ENCODE assay signal across 7 cellular contexts in genomic region chr5:1008451-1009358, GRCh38. TPM values are rescaled to one million over a fixed set of nuclear protein-coding genes. Genes with fewer than 3 reads are reported as not detected.
A peak's percentile ranks its signal among the peaks of the same experiment; 100 is the strongest.
DNase-seq lines count a peak whose midpoint lies in the region; ATAC-seq, FAIRE-seq and TF ChIP-seq lines count a peak whose summit lies in the region.

Gene NKD2, plus strand, starts transcription at chr5:1008802. Its CDS starts 256 bp downstream, at chr5:1009058.

- POLR2A ChIA-PET in activated B cell treated with CpG ODN at 0.5 μM for 24 hours (lab: Charles Lee): no interaction called here
- POLR2A ChIA-PET in naive thymus-derived CD4-positive, alpha-beta T cell (lab: Charles Lee): interaction anchor here (0.6 kb wide), 1 partner anchor 276 kb away, joined by 3 read pairs; no protein-coding TSS in a partner anchor

- H3K4me1 Mint-ChIP-seq in activated B cell treated with CpG ODN at 0.5 μM for 24 hours (peaks cover 14% of the 10 kb centered on the region), endothelial cell (ENCODE audit: unreplicated experiment) (peaks cover 8% of the 10 kb centered on the region)
- H3K4me1 Mint-ChIP-seq in naive thymus-derived CD4-positive, alpha-beta T cell: peaks cover 13 to 39% (median 21%) of the 10 kb centered on the region in 7 donors

- H3K9me3 Mint-ChIP-seq in activated B cell treated with CpG ODN at 0.5 μM for 24 hours (no peaks in the 10 kb centered on the region), endothelial cell (ENCODE audit: unreplicated experiment) (no peaks in the 10 kb centered on the region)
- H3K9me3 Mint-ChIP-seq in naive thymus-derived CD4-positive, alpha-beta T cell: no peaks in the 10 kb centered on the region

- H3K4me1 ChIP-seq in naive thymus-derived CD4-positive, alpha-beta T cell (ENCODE audit: control insufficient read depth in 2 of 2, insufficient read depth in 2 of 2, low read length in 2 of 2): peaks cover 3 to 29% of the 10 kb centered on the region in 2 donors

- H3K27me3 ChIP-seq in naive thymus-derived CD4-positive, alpha-beta T cell (ENCODE audit: control insufficient read depth in 2 of 2, insufficient read depth in 2 of 2, low read length in 2 of 2): peaks cover 0 to 10% of the 10 kb centered on the region in 2 donors

- H3K27ac ChIP-seq in naive thymus-derived CD4-positive, alpha-beta T cell (ENCODE audit: low read depth, low read length): no peak within 1 kb of the TSS

- H3K36me3 Mint-ChIP-seq in activated B cell treated with CpG ODN at 0.5 μM for 24 hours (ENCODE audit: low read depth) (no peaks in the 10 kb centered on the region), endothelial cell (ENCODE audit: low read depth, unreplicated experiment) (no peaks in the 10 kb centered on the region)
- no peaks in the 10 kb centered on the region for H3K36me3 Mint-ChIP-seq in naive thymus-derived CD4-positive, alpha-beta T cell

- no peaks in the 10 kb centered on the region for H3K36me3 ChIP-seq in naive thymus-derived CD4-positive, alpha-beta T cell (ENCODE audit: control insufficient read depth in 2 of 3, insufficient read depth in 3 of 3, low read length in 3 of 3)

- H3K27ac Mint-ChIP-seq in activated B cell treated with CpG ODN at 0.5 μM for 24 hours (no peak within 1 kb of the TSS), endothelial cell (ENCODE audit: unreplicated experiment) (peak within 1 kb of the TSS; percentile 61)
- peak within 1 kb of the TSS in 1 of 9 donors; percentile 86 for H3K27ac Mint-ChIP-seq in naive thymus-derived CD4-positive, alpha-beta T cell

- TF ChIP-seq CTCF in GM12874 (IDR thresholded peaks at IDR 0.05; ENCODE audit: insufficient read depth, low read depth, low read length): peak; percentile 74
- TF ChIP-seq CTCF in activated B cell treated with CpG ODN at 0.5 μM for 24 hours (IDR thresholded peaks at IDR 0.05): no peak
- TF ChIP-seq CTCF in endothelial cell (IDR thresholded peaks at IDR 0.05; ENCODE audit: unreplicated experiment): peak; percentile 81

- H3K27me3 Mint-ChIP-seq in activated B cell treated with CpG ODN at 0.5 μM for 24 hours (peaks cover 50% of the 10 kb centered on the region), endothelial cell (ENCODE audit: unreplicated experiment) (peaks cover 23% of the 10 kb centered on the region)
- H3K27me3 Mint-ChIP-seq in naive thymus-derived CD4-positive, alpha-beta T cell: peaks cover 35 to 53% (median 42%) of the 10 kb centered on the region in 5 donors

- H3K4me3 ChIP-seq in naive thymus-derived CD4-positive, alpha-beta T cell (ENCODE audit: low read length): no peak within 1 kb of the TSS

- peak; percentile 77 for ATAC-seq in activated B cell treated with CpG ODN at 0.5 μM for 24 hours (ENCODE audit: low read depth)
- ATAC-seq in naive thymus-derived CD4-positive, alpha-beta T cell: peak; percentile 71
- no peak for ATAC-seq in HG02571 (IDR thresholded peaks at IDR 0.05; ENCODE audit: unreplicated experiment)

- intact Hi-C loops in activated B cell treated with CpG ODN at 0.5 μM for 24 hours (cut with micrococcal nuclease): loop anchor here (1.0 to 10.0 kb wide), 2 partner anchors 132 to 636 kb away; no protein-coding TSS in a partner anchor
- intact Hi-C loops in naive thymus-derived CD4-positive, alpha-beta T cell (cut with micrococcal nuclease): loop anchor here (5.0 kb wide), 1 partner anchor 46 kb away; no protein-coding TSS in a partner anchor

- FAIRE-seq in urothelium cell line (lab: Jason Lieb, UNC): no peak

- DNase-seq in HuH-7 (ENCODE audit: low spot score) (peak; percentile 84), activated B cell treated with CpG ODN at 0.5 μM for 24 hours (peak; percentile 64), endothelial cell (ENCODE audit: low spot score) (peak; percentile 75), urothelium cell line (ENCODE audit: low spot score) (peak; percentile 70)
- peak in 8 of 9 donors; percentile 20 to 69 (median 50) for DNase-seq in naive thymus-derived CD4-positive, alpha-beta T cell

- CTCF ChIA-PET in activated B cell treated with CpG ODN at 0.5 μM for 24 hours (lab: Charles Lee): no interaction called here
- CTCF ChIA-PET in naive thymus-derived CD4-positive, alpha-beta T cell (lab: Charles Lee): interaction anchor here (0.6 to 1.7 kb wide), 3 partner anchors 8 to 132 kb away, joined by 3 to 7 read pairs (median 3); no protein-coding TSS in a partner anchor

- no peaks in the 10 kb centered on the region for H3K9me3 ChIP-seq in naive thymus-derived CD4-positive, alpha-beta T cell (ENCODE audit: control insufficient read depth in 2 of 3, low read length in 3 of 3)

- peak within 1 kb of the TSS; percentile 42 for H3K4me3 Mint-ChIP-seq in activated B cell treated with CpG ODN at 0.5 μM for 24 hours
- peak within 1 kb of the TSS; percentile 85 for H3K4me3 Mint-ChIP-seq in endothelial cell (ENCODE audit: unreplicated experiment)
- peak within 1 kb of the TSS; percentile 42 to 85 (median 66) for H3K4me3 Mint-ChIP-seq in naive thymus-derived CD4-positive, alpha-beta T cell

RNA-seq across cellular contexts. Expression of gene NKD2, which starts in this region (rescaled TPM):
- 0.16 and 1.1 TPM in 2 replicates for total RNA-seq in activated B cell treated with CpG ODN at 0.5 μM for 24 hours
- total RNA-seq in endothelial cell (ENCODE audit: unreplicated experiment): 1.8 TPM
- total RNA-seq in naive thymus-derived CD4-positive, alpha-beta T cell: 1 to 10 TPM in 1 of 5 experiments, not detected in 4; 4.8 TPM
- not detected for polyA plus RNA-seq in naive thymus-derived CD4-positive, alpha-beta T cell
